Comparison of ENCODE assay signal across 17 cellular contexts in genomic region chr18:13538630-13539029, GRCh38.
DNase-seq lines count a peak whose midpoint lies in the region; ATAC-seq, FAIRE-seq and TF ChIP-seq lines count a peak whose summit lies in the region.
"Had no signal": no experiment of that assay in that cellular context is flagged by ENCODE, and none has a peak within 500 bp of the region (broad histone marks: within the 10 kb centered on the region; RNA-seq: fewer than 3 reads in every experiment).

No MANE protein-coding gene starts in this region.

- H3K9me3 ChIP-seq in Loucy (ENCODE audit: insufficient read depth, low read depth, low read length) (no peaks in the 10 kb centered on the region), endodermal cell (ENCODE audit: control insufficient read depth, low read length) (no peaks in the 10 kb centered on the region)
- H3K9me3 ChIP-seq: esophagus squamous epithelium, left lung, upper lobe of right lung had no signal

- H3K9me2 ChIP-seq in Loucy (replicated peaks; ENCODE audit: low read depth, low read length), result no peaks in the 10 kb centered on the region

- 84 to 89% methylated on average over 2 of the region's 2 CpGs for WGBS in endodermal cell (ENCODE audit: insufficient coverage in 1 of 2, insufficient read length in 1 of 2), 2 experiments

- no peak for TF ChIP-seq CTCF in Loucy (conservative IDR thresholded peaks at IDR 0.05; ENCODE audit: low read length)
- no peak for TF ChIP-seq CTCF in endodermal cell (conservative IDR thresholded peaks at IDR 0.05)
- TF ChIP-seq CTCF in D721Med (IDR thresholded peaks at IDR 0.05; ENCODE audit: insufficient read depth, missing control alignments), result no peak

- H3K27me3 ChIP-seq in Loucy (ENCODE audit: insufficient read depth, low read length, poor library complexity, severe bottlenecking) (no peaks in the 10 kb centered on the region), endodermal cell (ENCODE audit: control insufficient read depth, insufficient read depth, low read length, poor library complexity, severe bottlenecking) (no peaks in the 10 kb centered on the region)
- H3K27me3 ChIP-seq: esophagus squamous epithelium, left lung, upper lobe of right lung had no signal

- H3K36me3 ChIP-seq in Loucy (ENCODE audit: insufficient read depth, low read length) (no peaks in the 10 kb centered on the region), endodermal cell (ENCODE audit: control insufficient read depth, insufficient read depth, low read length) (no peaks in the 10 kb centered on the region)
- H3K36me3 ChIP-seq: esophagus squamous epithelium, left lung, upper lobe of right lung had no signal

- H3K79me2 ChIP-seq in Loucy (ENCODE audit: insufficient read depth, low read length), result peaks cover 18% of the 10 kb centered on the region; the same call in 1 of the 2 replicates

- H3K4me3 Mint-ChIP-seq in activated T-cell treated with anti-CD3 and anti-CD28 coated beads, Interleukin-2, amount 50 U/mL, for 24 hours, result peak overlapping the region; percentile 31
- no peak overlapping the region for H3K4me3 Mint-ChIP-seq in endodermal cell
- peak overlapping the region; percentile 61 to 73 for H3K4me3 Mint-ChIP-seq in stimulated activated naive B cell treated with anti-CD40 and anti-IgM and Interleukin-4, amounts not matched to agents 10 μg/mL and 1 μg/mL and 100 μg/mL, for 72 hours

- peaks cover 75% of the 10 kb centered on the region for H3K4me1 Mint-ChIP-seq in activated T-cell treated with anti-CD3 and anti-CD28 coated beads, Interleukin-2, amount 50 U/mL, for 24 hours (ENCODE audit: low read depth)
- peaks cover 36% of the 10 kb centered on the region for H3K4me1 Mint-ChIP-seq in endodermal cell
- H3K4me1 Mint-ChIP-seq in stimulated activated naive B cell treated with anti-CD40 and anti-IgM and Interleukin-4, amounts not matched to agents 10 μg/mL and 1 μg/mL and 100 μg/mL, for 72 hours, result peaks cover 37 to 65% of the 10 kb centered on the region in 2 donors

- DNase-seq in activated T-cell treated with anti-CD3 and anti-CD28 coated beads, Interleukin-2, amount 50 U/mL, for 24 hours, result no peak
- no peak for DNase-seq in activated T-cell treated with anti-CD3 and anti-CD28 coated beads for 4 hours
- peak; percentile 11 for DNase-seq in endodermal cell
- no peak for DNase-seq in stimulated activated naive B cell treated with anti-CD40 and anti-IgM and Interleukin-4, amounts not matched to agents 10 μg/mL and 1 μg/mL and 100 μg/mL, for 72 hours
- DNase-seq in NCI-H2107 (lab: John Stamatoyannopoulos, UW), result no peak
- DNase-seq in NCI-H1694 (lab: John Stamatoyannopoulos, UW), result no peak
- DNase-seq in D721Med (ENCODE audit: insufficient read length, low spot score), result no peak
- DNase-seq: amniotic stem cell, esophagus squamous epithelium, left lung, NCI-H446 treated with DMSO at 0.1 percent for 48 hours, nucleus accumbens, RPMI8226, T1000, upper lobe of right lung had no signal

- H3K4me2 ChIP-seq in Loucy (ENCODE audit: low read depth, low read length, poor library complexity, severe bottlenecking), result peak overlapping the region; percentile 49

- H3K27ac Mint-ChIP-seq in activated T-cell treated with anti-CD3 and anti-CD28 coated beads, Interleukin-2, amount 50 U/mL, for 24 hours, result peak overlapping the region; percentile 79
- no peak overlapping the region for H3K27ac Mint-ChIP-seq in endodermal cell
- peak overlapping the region; percentile 80 for H3K27ac Mint-ChIP-seq in stimulated activated naive B cell treated with anti-CD40 and anti-IgM and Interleukin-4, amounts not matched to agents 10 μg/mL and 1 μg/mL and 100 μg/mL, for 72 hours

- H3F3A ChIP-seq in Loucy (ENCODE audit: low read depth), result no peaks in the 10 kb centered on the region

- no peaks in the 10 kb centered on the region for H3K9me3 Mint-ChIP-seq in activated T-cell treated with anti-CD3 and anti-CD28 coated beads, Interleukin-2, amount 50 U/mL, for 24 hours
- no peaks in the 10 kb centered on the region for H3K9me3 Mint-ChIP-seq in endodermal cell
- no peaks in the 10 kb centered on the region for H3K9me3 Mint-ChIP-seq in stimulated activated naive B cell treated with anti-CD40 and anti-IgM and Interleukin-4, amounts not matched to agents 10 μg/mL and 1 μg/mL and 100 μg/mL, for 72 hours

- FAIRE-seq in D721Med (lab: Jason Lieb, UNC), result no peak
- FAIRE-seq: HepG2 had no signal

- no peaks in the 10 kb centered on the region for H3K27me3 Mint-ChIP-seq in activated T-cell treated with anti-CD3 and anti-CD28 coated beads, Interleukin-2, amount 50 U/mL, for 24 hours
- H3K27me3 Mint-ChIP-seq in endodermal cell (ENCODE audit: insufficient read depth), result no peaks in the 10 kb centered on the region
- no peaks in the 10 kb centered on the region for H3K27me3 Mint-ChIP-seq in stimulated activated naive B cell treated with anti-CD40 and anti-IgM and Interleukin-4, amounts not matched to agents 10 μg/mL and 1 μg/mL and 100 μg/mL, for 72 hours

- H3K36me3 Mint-ChIP-seq in activated T-cell treated with anti-CD3 and anti-CD28 coated beads, Interleukin-2, amount 50 U/mL, for 24 hours (ENCODE audit: low read depth), result peaks cover 16% of the 10 kb centered on the region
- H3K36me3 Mint-ChIP-seq in endodermal cell (ENCODE audit: low read depth), result no peaks in the 10 kb centered on the region
- peaks cover 2 to 14% of the 10 kb centered on the region in 2 donors for H3K36me3 Mint-ChIP-seq in stimulated activated naive B cell treated with anti-CD40 and anti-IgM and Interleukin-4, amounts not matched to agents 10 μg/mL and 1 μg/mL and 100 μg/mL, for 72 hours

- H3K9ac ChIP-seq in Loucy (ENCODE audit: low read depth, low read length, poor library complexity, severe bottlenecking) (peak overlapping the region; percentile 31), endodermal cell (ENCODE audit: extremely low read depth, low read length, poor library complexity, severe bottlenecking) (no peak overlapping the region)

- no peak for ATAC-seq in stimulated activated naive B cell treated with anti-CD40 and anti-IgM and Interleukin-4, amounts not matched to agents 10 μg/mL and 1 μg/mL and 100 μg/mL, for 72 hours (replicated peaks)
- ATAC-seq: HepG2, left lung, upper lobe of right lung had no signal

- peak overlapping the region; percentile 14; the same call in 1 of the 2 replicates for H2AFZ ChIP-seq in Loucy (ENCODE audit: low read length)

- H3K4me3 ChIP-seq in Loucy (ENCODE audit: low read length, poor library complexity, severe bottlenecking), result peak overlapping the region; percentile 15
- H3K4me3 ChIP-seq in endodermal cell (ENCODE audit: low read length), result no peak overlapping the region
- H3K4me3 ChIP-seq: esophagus squamous epithelium, left lung, upper lobe of right lung had no signal

- H3K27ac ChIP-seq in endodermal cell (ENCODE audit: low read depth, low read length), result no peak overlapping the region
- H3K27ac ChIP-seq: left lung, upper lobe of right lung had no signal

- H3K4me1 ChIP-seq in Loucy (ENCODE audit: insufficient read depth, low read length, poor library complexity, severe bottlenecking) (peaks cover 50% of the 10 kb centered on the region), endodermal cell (ENCODE audit: control insufficient read depth, insufficient read depth, low read length) (peaks cover 6% of the 10 kb centered on the region)

- no peaks in the 10 kb centered on the region for H4K20me1 ChIP-seq in Loucy (ENCODE audit: insufficient read depth, low read length, poor library complexity, severe bottlenecking)
